ENCODE assay signal across 12 cellular contexts in the genomic region with DNA sequence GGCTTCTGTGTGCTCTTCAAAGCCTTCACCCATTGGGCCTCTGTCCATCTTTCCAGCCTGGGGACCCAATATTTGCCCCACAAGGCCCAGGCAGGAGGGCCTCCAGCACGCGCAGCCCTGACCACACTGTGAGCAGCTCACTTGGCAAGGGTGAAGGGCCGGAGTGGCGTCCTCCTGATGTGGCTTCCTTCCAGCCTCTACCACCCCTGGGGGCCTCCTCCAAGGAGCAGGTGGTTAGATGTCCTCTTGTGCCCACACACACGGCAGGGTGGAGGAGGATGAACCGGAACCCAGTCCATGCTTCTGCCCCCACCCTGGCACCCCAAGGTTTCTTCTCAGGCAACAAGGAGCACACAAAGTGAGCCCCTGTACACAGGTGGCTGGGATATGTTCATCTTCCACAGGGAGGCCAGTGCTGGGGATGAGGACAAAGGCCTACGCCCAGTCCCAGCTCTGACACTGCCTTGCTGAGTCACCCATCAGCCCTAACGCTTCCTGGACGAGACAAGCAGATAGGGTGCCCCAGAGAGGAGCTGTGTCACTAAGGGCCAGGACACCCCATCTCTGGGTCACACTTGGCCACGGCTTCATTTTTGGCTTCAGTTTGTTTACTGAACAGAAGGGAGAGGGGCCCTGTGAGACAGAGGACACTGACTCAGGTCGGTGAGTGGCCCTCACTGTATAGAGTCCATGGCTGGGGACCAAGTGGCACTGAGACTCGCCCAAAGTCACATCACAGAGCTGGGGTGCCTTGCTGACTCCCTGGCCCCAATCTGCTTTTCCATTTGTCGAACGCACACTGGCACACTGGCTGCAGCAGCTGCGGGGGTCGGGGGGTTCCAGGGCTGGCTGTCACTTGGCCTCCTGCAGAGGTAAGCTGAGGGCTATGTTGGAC. TPM values are rescaled to one million over a fixed set of nuclear protein-coding genes. Genes with fewer than 3 reads are reported as not detected.
DNase-seq lines count a peak whose midpoint lies in the region; ATAC-seq and TF ChIP-seq lines count a peak whose summit lies in the region.
"Had no signal": no experiment of that assay in that cellular context is flagged by ENCODE, and none has a peak within 500 bp of the region (broad histone marks: within the 10 kb centered on the region; RNA-seq: fewer than 3 reads in every experiment).

No MANE protein-coding gene starts in this region.

- intact Hi-C loops in natural killer cell (cut with micrococcal nuclease) (no loop called here), right cardiac atrium (cut with DNase I) (no loop called here), vagina (cut with DNase I) (no loop called here), uterus (cut with DNase I; ENCODE audit: low total_unique reads) (no loop called here)

- peak overlapping the region; percentile 34 for H3K4me3 Mint-ChIP-seq in natural killer cell treated with Interleukin-12 subunit alpha and Interleukin-12 subunit beta and Interleukin-15 and Interleukin-18, amount 100 ng/mL, for 72 hours
- H3K4me3 Mint-ChIP-seq in natural killer cell (no peak overlapping the region), T-cell (peak overlapping the region in 2 of 3 donors; percentile 3 to 61)

- no peak for DNase-seq in natural killer cell treated with Interleukin-12 subunit alpha and Interleukin-12 subunit beta and Interleukin-15 and Interleukin-18, amount 100 ng/mL, for 72 hours (ENCODE audit: low spot score)
- DNase-seq in natural killer cell (no peak), T-cell (no peak), right cardiac atrium (peak; percentile 13 to 35 (median 22)), vagina (ENCODE audit: extremely low spot score in 2 of 2) (no peak), uterus (no peak)
- DNase-seq: activated CD8-positive, alpha-beta memory T cell treated with anti-CD3 and anti-CD28 coated beads, Interleukin-2, amount 50 U/mL, for 4 hours; NCI-H1694; testis had no signal

- no peaks in the 10 kb centered on the region for H3K9me3 Mint-ChIP-seq in natural killer cell treated with Interleukin-12 subunit alpha and Interleukin-12 subunit beta and Interleukin-15 and Interleukin-18, amount 100 ng/mL, for 72 hours
- H3K9me3 Mint-ChIP-seq in natural killer cell (no peaks in the 10 kb centered on the region), T-cell (no peaks in the 10 kb centered on the region)

- peaks cover 4% of the 10 kb centered on the region for H3K4me1 ChIP-seq in right cardiac atrium (ENCODE audit: control insufficient read depth, insufficient read depth, low read length)
- H3K4me1 ChIP-seq in vagina = peaks cover 23% of the 10 kb centered on the region
- no peaks in the 10 kb centered on the region for H3K4me1 ChIP-seq in uterus

- peak overlapping the region in 1 of 2 donors; percentile 33 for H3K27ac Mint-ChIP-seq in natural killer cell treated with Interleukin-12 subunit alpha and Interleukin-12 subunit beta and Interleukin-15 and Interleukin-18, amount 100 ng/mL, for 72 hours
- no peak overlapping the region for H3K27ac Mint-ChIP-seq in natural killer cell
- peak overlapping the region; percentile 23 to 66 for H3K27ac Mint-ChIP-seq in T-cell

- H3K36me3 Mint-ChIP-seq in natural killer cell treated with Interleukin-12 subunit alpha and Interleukin-12 subunit beta and Interleukin-15 and Interleukin-18, amount 100 ng/mL, for 72 hours = no peaks in the 10 kb centered on the region
- H3K36me3 Mint-ChIP-seq in natural killer cell (no peaks in the 10 kb centered on the region), T-cell (no peaks in the 10 kb centered on the region)

- H3K9me3 ChIP-seq in right cardiac atrium (ENCODE audit: control insufficient read depth, low read length) (no peaks in the 10 kb centered on the region), vagina (no peaks in the 10 kb centered on the region), uterus (no peaks in the 10 kb centered on the region)
- H3K9me3 ChIP-seq: SJSA1, testis had no signal

- H3K4me3 ChIP-seq in right cardiac atrium (ENCODE audit: low read length) (no peak overlapping the region), vagina (no peak overlapping the region), uterus (no peak overlapping the region)
- H3K4me3 ChIP-seq: SJSA1, testis had no signal

- CTCF ChIA-PET in T-cell (lab: Charles Lee) = no interaction called here

- H3K36me3 ChIP-seq in vagina (peaks cover 0 to 4% of the 10 kb centered on the region in 2 donors), uterus (no peaks in the 10 kb centered on the region)

- 67% methylated on average over 16 of the region's 16 CpGs for WGBS in right cardiac atrium

- TF ChIP-seq POLR2A in vagina (IDR thresholded peaks at IDR 0.05) = no peak
- no peak for TF ChIP-seq POLR2A in uterus (IDR thresholded peaks at IDR 0.05)

- no peak for ATAC-seq in natural killer cell treated with Interleukin-12 subunit alpha and Interleukin-12 subunit beta and Interleukin-15 and Interleukin-18, amount 100 ng/mL, for 72 hours
- ATAC-seq in natural killer cell (no peak), T-cell (replicated peaks in 1 of 4) (no peak), right cardiac atrium (no peak), GM19324 (IDR thresholded peaks at IDR 0.05; ENCODE audit: low FRiP score, unreplicated experiment) (no peak), HG02798 (IDR thresholded peaks at IDR 0.05; ENCODE audit: poor library complexity, unreplicated experiment) (no peak)

- peaks cover 0 to 3% of the 10 kb centered on the region in 2 donors for H3K27me3 Mint-ChIP-seq in natural killer cell treated with Interleukin-12 subunit alpha and Interleukin-12 subunit beta and Interleukin-15 and Interleukin-18, amount 100 ng/mL, for 72 hours
- H3K27me3 Mint-ChIP-seq in natural killer cell (ENCODE audit: low read depth in 2 of 2) (no peaks in the 10 kb centered on the region), T-cell (peaks cover 0 to 12% of the 10 kb centered on the region in 2 donors)

- H3K27me3 ChIP-seq in right cardiac atrium (ENCODE audit: control insufficient read depth, insufficient read depth) (no peaks in the 10 kb centered on the region), vagina (no peaks in the 10 kb centered on the region), uterus (no peaks in the 10 kb centered on the region)
- H3K27me3 ChIP-seq: SJSA1, testis had no signal

- POLR2A ChIA-PET in T-cell (lab: Charles Lee) = no interaction called here

- peak overlapping the region; percentile 15 for H3K27ac ChIP-seq in right cardiac atrium (ENCODE audit: low read length)
- H3K27ac ChIP-seq in vagina = peak overlapping the region; percentile 21
- H3K27ac ChIP-seq in uterus = no peak overlapping the region
- H3K27ac ChIP-seq: SJSA1, testis had no signal

- TF ChIP-seq CTCF in natural killer cell (IDR thresholded peaks at IDR 0.05) = no peak
- TF ChIP-seq CTCF in vagina (IDR thresholded peaks at IDR 0.05) = no peak
- TF ChIP-seq CTCF in uterus (IDR thresholded peaks at IDR 0.05) = no peak

- peaks cover 2 to 8% of the 10 kb centered on the region in 2 donors for H3K4me1 Mint-ChIP-seq in natural killer cell treated with Interleukin-12 subunit alpha and Interleukin-12 subunit beta and Interleukin-15 and Interleukin-18, amount 100 ng/mL, for 72 hours (ENCODE audit: low read depth in 2 of 2)
- peaks cover 10 to 16% of the 10 kb centered on the region in 2 donors for H3K4me1 Mint-ChIP-seq in natural killer cell
- peaks cover 25 to 37% (median 36%) of the 10 kb centered on the region in 3 donors for H3K4me1 Mint-ChIP-seq in T-cell

RNA-seq across cellular contexts. Expression of a gene that starts 1.9 kb away (rescaled TPM):
- 10 to 100 TPM; 39.6 to 65.6 TPM for total RNA-seq in natural killer cell treated with Interleukin-12 subunit alpha and Interleukin-12 subunit beta and Interleukin-15 and Interleukin-18, amount 100 ng/mL, for 72 hours
- total RNA-seq in natural killer cell (10 to 100 TPM; 11.7 to 22.4 (median 17.6) TPM), T-cell (10 to 100 TPM; 13.1 to 44.1 (median 39.6) TPM), right cardiac atrium (10 to 100 TPM; 51.1 to 62.1 (median 60.3) TPM), vagina (30.2 TPM), uterus (10 to 100 TPM; 14.7 to 36.3 (median 29.5) TPM)
- polyA plus RNA-seq in right cardiac atrium = 43.6 TPM

RNA-seq across cellular contexts. Expression of a gene that starts 5.4 kb away (rescaled TPM):
- 10 to 100 TPM; 29.4 to 48.5 TPM for total RNA-seq in natural killer cell treated with Interleukin-12 subunit alpha and Interleukin-12 subunit beta and Interleukin-15 and Interleukin-18, amount 100 ng/mL, for 72 hours
- 10 to 100 TPM; 10.8 to 12.5 (median 10.9) TPM for total RNA-seq in natural killer cell
- 10 to 100 TPM; 12.7 to 25.4 (median 23.5) TPM for total RNA-seq in T-cell
- total RNA-seq in right cardiac atrium = 10 to 100 TPM; 16.3 to 22.0 (median 19.5) TPM
- 25.8 TPM for polyA plus RNA-seq in right cardiac atrium
- 27.7 TPM for total RNA-seq in vagina
- 10 to 100 TPM in 2 of 4 donors, 1 to 10 TPM in 1, not detected in 1; 4.7 to 19.4 (median 13.1) TPM for total RNA-seq in uterus

RNA-seq across cellular contexts. Expression of a gene that starts 5.9 kb away (rescaled TPM):
- 10 to 100 TPM; 22.1 to 30.7 TPM for total RNA-seq in natural killer cell treated with Interleukin-12 subunit alpha and Interleukin-12 subunit beta and Interleukin-15 and Interleukin-18, amount 100 ng/mL, for 72 hours
- total RNA-seq in natural killer cell = 10 to 100 TPM; 26.5 to 42.1 (median 31.8) TPM
- 10 to 100 TPM; 15.6 to 31.3 (median 25.9) TPM for total RNA-seq in T-cell
- 10 to 100 TPM; 14.4 to 18.9 (median 15.5) TPM for total RNA-seq in right cardiac atrium
- polyA plus RNA-seq in right cardiac atrium = 17.3 TPM
- 28.2 TPM for total RNA-seq in vagina
- 10 to 100 TPM in 3 of 4 donors, 1 to 10 TPM in 1; 9.1 to 62.8 (median 32.7) TPM for total RNA-seq in uterus

RNA-seq across cellular contexts. Expression of a gene that starts 26.4 kb away (rescaled TPM):
- 10 to 100 TPM; 52.4 to 61.3 TPM for total RNA-seq in natural killer cell treated with Interleukin-12 subunit alpha and Interleukin-12 subunit beta and Interleukin-15 and Interleukin-18, amount 100 ng/mL, for 72 hours
- 10 to 100 TPM; 20.8 to 34.3 (median 32.2) TPM for total RNA-seq in natural killer cell
- total RNA-seq in T-cell = 10 to 100 TPM; 48.1 to 87.0 (median 72.9) TPM
- 10 to 100 TPM; 26.5 to 34.0 (median 29.6) TPM for total RNA-seq in right cardiac atrium
- 12.2 TPM for polyA plus RNA-seq in right cardiac atrium
- total RNA-seq in vagina = 20.1 TPM
- 100 to 1,000 TPM in 1 of 4 donors, 10 to 100 TPM in 1, 1 to 10 TPM in 2; 2.1 to 102 (median 8.6) TPM for total RNA-seq in uterus

RNA-seq across cellular contexts. Expression of a gene that starts 31.5 kb away (rescaled TPM):
- total RNA-seq in natural killer cell treated with Interleukin-12 subunit alpha and Interleukin-12 subunit beta and Interleukin-15 and Interleukin-18, amount 100 ng/mL, for 72 hours = 10 to 100 TPM; 28.5 to 41.1 TPM
- total RNA-seq in natural killer cell (10 to 100 TPM; 31.1 to 38.0 (median 37.3) TPM), T-cell (10 to 100 TPM; 33.9 to 67.6 (median 57.8) TPM), right cardiac atrium (10 to 100 TPM; 55.4 to 60.8 (median 58.9) TPM), vagina (59.9 TPM), uterus (10 to 100 TPM in 2 of 4 donors, 1 to 10 TPM in 2; 5.1 to 55.9 (median 15.4) TPM)
- 68.6 TPM for polyA plus RNA-seq in right cardiac atrium

Comparison
In these comparisons a context has a peak if more than half of its experiments do, and no peak if none do; other contexts are left out.
1. DNase-seq: peak in right cardiac atrium (3 of 3); none in natural killer cell treated with Interleukin-12 subunit alpha and Interleukin-12 subunit beta and Interleukin-15 and Interleukin-18, amount 100 ng/mL, for 72 hours (single experiment), natural killer cell (single experiment), T-cell (0 of 34), vagina (0 of 2) and uterus (0 of 2).
2. H3K27ac Mint-ChIP-seq: peak in T-cell (2 of 2); none in natural killer cell (0 of 2).
3. H3K27ac ChIP-seq: peak in right cardiac atrium (single experiment) and vagina (single experiment); none in uterus (0 of 2).